Comparison of ENCODE assay signal across 1 cellular context in the genomic region with DNA sequence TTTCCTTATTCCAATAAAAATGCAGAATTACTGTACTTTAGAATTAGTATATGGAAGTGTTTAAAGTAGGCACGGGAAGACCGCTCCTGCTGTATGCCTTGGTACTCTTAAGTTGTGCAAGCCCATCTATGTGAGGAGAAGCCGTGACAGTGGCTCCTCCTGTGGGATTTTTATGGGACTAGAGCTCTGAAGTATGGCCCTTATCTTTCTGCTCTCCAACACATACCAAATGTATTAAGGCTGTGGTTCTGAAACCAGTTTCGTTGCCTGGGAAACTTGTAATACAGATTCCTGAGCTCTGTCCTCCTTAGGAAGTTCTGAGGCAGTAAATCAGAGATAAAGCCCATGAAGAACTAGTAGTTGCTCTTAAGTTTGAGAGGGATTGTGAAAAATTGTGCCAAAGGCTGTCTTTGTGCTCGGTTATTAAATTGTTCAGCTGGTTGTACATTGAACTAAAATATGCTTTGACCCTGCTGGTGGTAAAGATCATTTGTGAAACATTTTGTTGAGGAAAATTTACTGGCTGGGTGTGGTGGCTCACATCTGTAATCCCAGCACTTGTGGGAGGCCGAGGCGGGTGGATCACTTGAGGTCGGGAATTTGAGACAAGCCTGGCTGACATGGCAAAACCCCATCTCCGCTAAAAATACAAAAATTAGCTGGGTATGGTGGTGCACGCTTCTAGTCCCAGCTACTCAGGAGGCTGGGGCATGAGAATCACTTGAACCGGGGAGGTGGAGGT.
A peak's percentile ranks its signal among the peaks of the same experiment; 100 is the strongest.
TF ChIP-seq lines count a peak whose summit lies in the region.

No MANE protein-coding gene starts in this region.

TF ChIP-seq in HEK293, 187 proteins besides CTCF, POLR2A, EP300 and RAD21 (continued from another document and continues in another):
- TF ChIP-seq, protein P1, sequence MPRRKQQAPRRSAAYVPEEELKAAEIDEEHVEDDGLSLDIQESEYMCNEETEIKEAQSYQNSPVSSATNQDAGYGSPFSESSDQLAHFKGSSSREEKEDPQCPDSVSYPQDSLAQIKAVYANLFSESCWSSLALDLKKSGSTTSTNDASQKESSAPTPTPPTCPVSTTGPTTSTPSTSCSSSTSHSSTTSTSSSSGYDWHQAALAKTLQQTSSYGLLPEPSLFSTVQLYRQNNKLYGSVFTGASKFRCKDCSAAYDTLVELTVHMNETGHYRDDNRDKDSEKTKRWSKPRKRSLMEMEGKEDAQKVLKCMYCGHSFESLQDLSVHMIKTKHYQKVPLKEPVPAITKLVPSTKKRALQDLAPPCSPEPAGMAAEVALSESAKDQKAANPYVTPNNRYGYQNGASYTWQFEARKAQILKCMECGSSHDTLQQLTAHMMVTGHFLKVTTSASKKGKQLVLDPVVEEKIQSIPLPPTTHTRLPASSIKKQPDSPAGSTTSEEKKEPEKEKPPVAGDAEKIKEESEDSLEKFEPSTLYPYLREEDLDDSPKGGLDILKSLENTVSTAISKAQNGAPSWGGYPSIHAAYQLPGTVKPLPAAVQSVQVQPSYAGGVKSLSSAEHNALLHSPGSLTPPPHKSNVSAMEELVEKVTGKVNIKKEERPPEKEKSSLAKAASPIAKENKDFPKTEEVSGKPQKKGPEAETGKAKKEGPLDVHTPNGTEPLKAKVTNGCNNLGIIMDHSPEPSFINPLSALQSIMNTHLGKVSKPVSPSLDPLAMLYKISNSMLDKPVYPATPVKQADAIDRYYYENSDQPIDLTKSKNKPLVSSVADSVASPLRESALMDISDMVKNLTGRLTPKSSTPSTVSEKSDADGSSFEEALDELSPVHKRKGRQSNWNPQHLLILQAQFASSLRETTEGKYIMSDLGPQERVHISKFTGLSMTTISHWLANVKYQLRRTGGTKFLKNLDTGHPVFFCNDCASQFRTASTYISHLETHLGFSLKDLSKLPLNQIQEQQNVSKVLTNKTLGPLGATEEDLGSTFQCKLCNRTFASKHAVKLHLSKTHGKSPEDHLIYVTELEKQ (tag by site-specific recombination; IDR thresholded peaks at IDR 0.05; ENCODE audit: borderline replicate concordance) = no peak
- TF ChIP-seq, protein P2, sequence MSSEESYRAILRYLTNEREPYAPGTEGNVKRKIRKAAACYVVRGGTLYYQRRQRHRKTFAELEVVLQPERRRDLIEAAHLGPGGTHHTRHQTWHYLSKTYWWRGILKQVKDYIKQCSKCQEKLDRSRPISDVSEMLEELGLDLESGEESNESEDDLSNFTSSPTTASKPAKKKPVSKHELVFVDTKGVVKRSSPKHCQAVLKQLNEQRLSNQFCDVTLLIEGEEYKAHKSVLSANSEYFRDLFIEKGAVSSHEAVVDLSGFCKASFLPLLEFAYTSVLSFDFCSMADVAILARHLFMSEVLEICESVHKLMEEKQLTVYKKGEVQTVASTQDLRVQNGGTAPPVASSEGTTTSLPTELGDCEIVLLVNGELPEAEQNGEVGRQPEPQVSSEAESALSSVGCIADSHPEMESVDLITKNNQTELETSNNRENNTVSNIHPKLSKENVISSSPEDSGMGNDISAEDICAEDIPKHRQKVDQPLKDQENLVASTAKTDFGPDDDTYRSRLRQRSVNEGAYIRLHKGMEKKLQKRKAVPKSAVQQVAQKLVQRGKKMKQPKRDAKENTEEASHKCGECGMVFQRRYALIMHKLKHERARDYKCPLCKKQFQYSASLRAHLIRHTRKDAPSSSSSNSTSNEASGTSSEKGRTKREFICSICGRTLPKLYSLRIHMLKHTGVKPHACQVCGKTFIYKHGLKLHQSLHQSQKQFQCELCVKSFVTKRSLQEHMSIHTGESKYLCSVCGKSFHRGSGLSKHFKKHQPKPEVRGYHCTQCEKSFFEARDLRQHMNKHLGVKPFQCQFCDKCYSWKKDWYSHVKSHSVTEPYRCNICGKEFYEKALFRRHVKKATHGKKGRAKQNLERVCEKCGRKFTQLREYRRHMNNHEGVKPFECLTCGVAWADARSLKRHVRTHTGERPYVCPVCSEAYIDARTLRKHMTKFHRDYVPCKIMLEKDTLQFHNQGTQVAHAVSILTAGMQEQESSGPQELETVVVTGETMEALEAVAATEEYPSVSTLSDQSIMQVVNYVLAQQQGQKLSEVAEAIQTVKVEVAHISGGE (tag by site-specific recombination; conservative IDR thresholded peaks at IDR 0.05; ENCODE audit: low read depth) = no peak
- TF ChIP-seq FEZF1 (tag by site-specific recombination; IDR thresholded peaks at IDR 0.05) = no peak
- TF ChIP-seq TRIM28 (IDR thresholded peaks at IDR 0.05; ENCODE audit: borderline replicate concordance, low read length) = peak; percentile 57; the same call in 1 of the 2 replicates
- no peak for TF ChIP-seq ZNF510 (tag by site-specific recombination; IDR thresholded peaks at IDR 0.05; ENCODE audit: insufficient replicate concordance)
- no peak for TF ChIP-seq YY2 (tag by site-specific recombination; IDR thresholded peaks at IDR 0.05)
- TF ChIP-seq, protein P3, sequence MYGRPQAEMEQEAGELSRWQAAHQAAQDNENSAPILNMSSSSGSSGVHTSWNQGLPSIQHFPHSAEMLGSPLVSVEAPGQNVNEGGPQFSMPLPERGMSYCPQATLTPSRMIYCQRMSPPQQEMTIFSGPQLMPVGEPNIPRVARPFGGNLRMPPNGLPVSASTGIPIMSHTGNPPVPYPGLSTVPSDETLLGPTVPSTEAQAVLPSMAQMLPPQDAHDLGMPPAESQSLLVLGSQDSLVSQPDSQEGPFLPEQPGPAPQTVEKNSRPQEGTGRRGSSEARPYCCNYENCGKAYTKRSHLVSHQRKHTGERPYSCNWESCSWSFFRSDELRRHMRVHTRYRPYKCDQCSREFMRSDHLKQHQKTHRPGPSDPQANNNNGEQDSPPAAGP (tag by site-specific recombination; IDR thresholded peaks at IDR 0.05) = no peak
- no peak for TF ChIP-seq GLIS1 (tag by site-specific recombination; IDR thresholded peaks at IDR 0.05)
- TF ChIP-seq HOXD13 (CRISPR knock-in tag; IDR thresholded peaks at IDR 0.05; ENCODE audit: borderline replicate concordance) = no peak
- TF ChIP-seq ZNF266 (tag by site-specific recombination; IDR thresholded peaks at IDR 0.05; ENCODE audit: low read depth) = no peak
- TF ChIP-seq, protein P4, sequence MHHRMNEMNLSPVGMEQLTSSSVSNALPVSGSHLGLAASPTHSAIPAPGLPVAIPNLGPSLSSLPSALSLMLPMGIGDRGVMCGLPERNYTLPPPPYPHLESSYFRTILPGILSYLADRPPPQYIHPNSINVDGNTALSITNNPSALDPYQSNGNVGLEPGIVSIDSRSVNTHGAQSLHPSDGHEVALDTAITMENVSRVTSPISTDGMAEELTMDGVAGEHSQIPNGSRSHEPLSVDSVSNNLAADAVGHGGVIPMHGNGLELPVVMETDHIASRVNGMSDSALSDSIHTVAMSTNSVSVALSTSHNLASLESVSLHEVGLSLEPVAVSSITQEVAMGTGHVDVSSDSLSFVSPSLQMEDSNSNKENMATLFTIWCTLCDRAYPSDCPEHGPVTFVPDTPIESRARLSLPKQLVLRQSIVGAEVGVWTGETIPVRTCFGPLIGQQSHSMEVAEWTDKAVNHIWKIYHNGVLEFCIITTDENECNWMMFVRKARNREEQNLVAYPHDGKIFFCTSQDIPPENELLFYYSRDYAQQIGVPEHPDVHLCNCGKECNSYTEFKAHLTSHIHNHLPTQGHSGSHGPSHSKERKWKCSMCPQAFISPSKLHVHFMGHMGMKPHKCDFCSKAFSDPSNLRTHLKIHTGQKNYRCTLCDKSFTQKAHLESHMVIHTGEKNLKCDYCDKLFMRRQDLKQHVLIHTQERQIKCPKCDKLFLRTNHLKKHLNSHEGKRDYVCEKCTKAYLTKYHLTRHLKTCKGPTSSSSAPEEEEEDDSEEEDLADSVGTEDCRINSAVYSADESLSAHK (tag by site-specific recombination; IDR thresholded peaks at IDR 0.05) = no peak
- TF ChIP-seq ZNF843 (tag by site-specific recombination; IDR thresholded peaks at IDR 0.05) = no peak
- TF ChIP-seq ZNF423 (tag by site-specific recombination; IDR thresholded peaks at IDR 0.05) = no peak
- TF ChIP-seq ZNF155 (tag by site-specific recombination; IDR thresholded peaks at IDR 0.05) = no peak
- peak; percentile 55 for TF ChIP-seq IKZF3 (tag by site-specific recombination; IDR thresholded peaks at IDR 0.05)
- TF ChIP-seq, protein P5, sequence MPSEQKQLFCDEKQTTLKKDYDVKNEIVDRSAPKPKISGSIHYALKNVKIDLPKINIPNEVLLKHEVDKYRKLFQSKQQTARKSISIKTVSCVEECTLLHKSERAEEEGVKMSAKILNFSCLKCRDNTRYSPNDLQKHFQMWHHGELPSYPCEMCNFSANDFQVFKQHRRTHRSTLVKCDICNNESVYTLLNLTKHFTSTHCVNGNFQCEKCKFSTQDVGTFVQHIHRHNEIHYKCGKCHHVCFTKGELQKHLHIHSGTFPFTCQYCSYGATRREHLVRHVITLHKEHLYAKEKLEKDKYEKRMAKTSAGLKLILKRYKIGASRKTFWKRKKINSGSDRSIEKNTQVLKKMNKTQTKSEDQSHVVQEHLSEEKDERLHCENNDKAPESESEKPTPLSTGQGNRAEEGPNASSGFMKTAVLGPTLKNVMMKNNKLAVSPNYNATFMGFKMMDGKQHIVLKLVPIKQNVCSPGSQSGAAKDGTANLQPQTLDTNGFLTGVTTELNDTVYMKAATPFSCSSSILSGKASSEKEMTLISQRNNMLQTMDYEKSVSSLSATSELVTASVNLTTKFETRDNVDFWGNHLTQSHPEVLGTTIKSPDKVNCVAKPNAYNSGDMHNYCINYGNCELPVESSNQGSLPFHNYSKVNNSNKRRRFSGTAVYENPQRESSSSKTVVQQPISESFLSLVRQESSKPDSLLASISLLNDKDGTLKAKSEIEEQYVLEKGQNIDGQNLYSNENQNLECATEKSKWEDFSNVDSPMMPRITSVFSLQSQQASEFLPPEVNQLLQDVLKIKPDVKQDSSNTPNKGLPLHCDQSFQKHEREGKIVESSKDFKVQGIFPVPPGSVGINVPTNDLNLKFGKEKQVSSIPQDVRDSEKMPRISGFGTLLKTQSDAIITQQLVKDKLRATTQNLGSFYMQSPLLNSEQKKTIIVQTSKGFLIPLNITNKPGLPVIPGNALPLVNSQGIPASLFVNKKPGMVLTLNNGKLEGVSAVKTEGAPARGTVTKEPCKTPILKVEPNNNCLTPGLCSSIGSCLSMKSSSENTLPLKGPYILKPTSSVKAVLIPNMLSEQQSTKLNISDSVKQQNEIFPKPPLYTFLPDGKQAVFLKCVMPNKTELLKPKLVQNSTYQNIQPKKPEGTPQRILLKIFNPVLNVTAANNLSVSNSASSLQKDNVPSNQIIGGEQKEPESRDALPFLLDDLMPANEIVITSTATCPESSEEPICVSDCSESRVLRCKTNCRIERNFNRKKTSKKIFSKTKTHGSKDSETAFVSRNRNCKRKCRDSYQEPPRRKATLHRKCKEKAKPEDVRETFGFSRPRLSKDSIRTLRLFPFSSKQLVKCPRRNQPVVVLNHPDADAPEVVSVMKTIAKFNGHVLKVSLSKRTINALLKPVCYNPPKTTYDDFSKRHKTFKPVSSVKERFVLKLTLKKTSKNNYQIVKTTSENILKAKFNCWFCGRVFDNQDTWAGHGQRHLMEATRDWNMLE (tag by site-specific recombination; conservative IDR thresholded peaks at IDR 0.05; ENCODE audit: low read depth) = no peak
- TF ChIP-seq, protein P6, sequence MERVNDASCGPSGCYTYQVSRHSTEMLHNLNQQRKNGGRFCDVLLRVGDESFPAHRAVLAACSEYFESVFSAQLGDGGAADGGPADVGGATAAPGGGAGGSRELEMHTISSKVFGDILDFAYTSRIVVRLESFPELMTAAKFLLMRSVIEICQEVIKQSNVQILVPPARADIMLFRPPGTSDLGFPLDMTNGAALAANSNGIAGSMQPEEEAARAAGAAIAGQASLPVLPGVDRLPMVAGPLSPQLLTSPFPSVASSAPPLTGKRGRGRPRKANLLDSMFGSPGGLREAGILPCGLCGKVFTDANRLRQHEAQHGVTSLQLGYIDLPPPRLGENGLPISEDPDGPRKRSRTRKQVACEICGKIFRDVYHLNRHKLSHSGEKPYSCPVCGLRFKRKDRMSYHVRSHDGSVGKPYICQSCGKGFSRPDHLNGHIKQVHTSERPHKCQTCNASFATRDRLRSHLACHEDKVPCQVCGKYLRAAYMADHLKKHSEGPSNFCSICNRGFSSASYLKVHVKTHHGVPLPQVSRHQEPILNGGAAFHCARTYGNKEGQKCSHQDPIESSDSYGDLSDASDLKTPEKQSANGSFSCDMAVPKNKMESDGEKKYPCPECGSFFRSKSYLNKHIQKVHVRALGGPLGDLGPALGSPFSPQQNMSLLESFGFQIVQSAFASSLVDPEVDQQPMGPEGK (tag by site-specific recombination; IDR thresholded peaks at IDR 0.05) = no peak
- no peak for TF ChIP-seq ZNF214 (tag by site-specific recombination; IDR thresholded peaks at IDR 0.05; ENCODE audit: borderline replicate concordance)
- no peak for TF ChIP-seq ZNF837 (tag by site-specific recombination; IDR thresholded peaks at IDR 0.05)
- TF ChIP-seq ZNF394 (tag by site-specific recombination; IDR thresholded peaks at IDR 0.05; ENCODE audit: borderline replicate concordance) = no peak
- no peak for TF ChIP-seq ZFP37 (tag by site-specific recombination; IDR thresholded peaks at IDR 0.05)
- TF ChIP-seq ZNF626 (tag by site-specific recombination; IDR thresholded peaks at IDR 0.05) = no peak
- no peak for TF ChIP-seq SETDB1 (IDR thresholded peaks at IDR 0.05; ENCODE audit: insufficient read length, low read length)
- no peak for TF ChIP-seq ZNF830 (tag by site-specific recombination; IDR thresholded peaks at IDR 0.05; ENCODE audit: low read depth)
- no peak for TF ChIP-seq BCL11B (tag by site-specific recombination; IDR thresholded peaks at IDR 0.05; ENCODE audit: low read depth)
- TF ChIP-seq ZNF23 (tag by site-specific recombination; IDR thresholded peaks at IDR 0.05; ENCODE audit: borderline replicate concordance) = no peak
- TF ChIP-seq GFI1B (tag by site-specific recombination; IDR thresholded peaks at IDR 0.05) = no peak
- no peak for TF ChIP-seq SP3 (tag by site-specific recombination; IDR thresholded peaks at IDR 0.05)
- no peak for TF ChIP-seq ZNF791 (tag by site-specific recombination; IDR thresholded peaks at IDR 0.05)
- TF ChIP-seq TCF7L2 (IDR thresholded peaks at IDR 0.05; ENCODE audit: borderline replicate concordance, low read depth, low read length) = no peak
- no peak for TF ChIP-seq ZNF530 (tag by site-specific recombination; IDR thresholded peaks at IDR 0.05; ENCODE audit: low read depth)
- no peak for TF ChIP-seq OVOL3 (tag by site-specific recombination; IDR thresholded peaks at IDR 0.05)
- no peak for TF ChIP-seq ZNF473 (tag by site-specific recombination; IDR thresholded peaks at IDR 0.05)
- TF ChIP-seq ZNF585B (tag by site-specific recombination; IDR thresholded peaks at IDR 0.05) = no peak
- no peak for TF ChIP-seq ZNF747 (tag by site-specific recombination; IDR thresholded peaks at IDR 0.05)
- TF ChIP-seq ZNF624 (tag by site-specific recombination; IDR thresholded peaks at IDR 0.05) = no peak
- TF ChIP-seq KLF10 (tag by site-specific recombination; IDR thresholded peaks at IDR 0.05) = no peak
- no peak for TF ChIP-seq ZNF16 (tag by site-specific recombination; IDR thresholded peaks at IDR 0.05; ENCODE audit: low read depth)
- peak; percentile 55; the same call in 1 of the 2 replicates for TF ChIP-seq KLF1 (tag by site-specific recombination; IDR thresholded peaks at IDR 0.05)
- peak; percentile 7; the same call in 1 of the 2 replicates for TF ChIP-seq ZNF654 (tag by site-specific recombination; IDR thresholded peaks at IDR 0.05; ENCODE audit: low read depth)
